In the genomic region with DNA sequence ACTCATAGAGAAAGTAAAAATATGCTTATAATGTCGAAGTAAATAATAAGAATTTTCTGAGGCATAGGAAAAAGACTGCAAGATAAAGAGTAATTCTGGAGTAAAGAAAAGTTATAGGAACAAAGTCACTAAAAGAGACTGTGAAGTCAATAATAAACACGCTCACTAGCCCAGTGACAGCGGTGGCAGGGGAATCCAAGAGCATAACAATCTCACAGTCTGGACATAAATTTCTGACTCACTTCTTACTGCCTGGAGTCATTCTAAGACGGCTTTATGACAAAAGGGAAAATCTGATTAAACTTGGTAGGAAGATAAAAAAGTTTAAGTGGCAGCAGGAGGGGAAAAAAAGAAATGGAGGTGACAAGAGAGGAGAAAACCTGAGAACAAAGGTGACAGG, we compare ENCODE assay signal across 20 cellular contexts.
"Had no signal": no experiment of that assay in that cellular context is flagged by ENCODE, and none has a peak within 500 bp of the region (broad histone marks: within the 10 kb centered on the region; RNA-seq: fewer than 3 reads in every experiment).

No MANE protein-coding gene starts in this region.

- H3K27me3 Mint-ChIP-seq: naive thymus-derived CD8-positive, alpha-beta T cell; type B pancreatic cell had no signal

- H3K9me3 ChIP-seq: adrenal gland, lower lobe of right lung, sigmoid colon, testis had no signal

- DNase-seq: activated CD4-positive, alpha-beta T cell treated with anti-CD3 and anti-CD28 coated beads for 4 hours; activated gamma-delta T cell; activated T-cell treated with anti-CD3 and anti-CD28 coated beads for 4 hours; adrenal gland; cerebellar nuclear complex; cortex of kidney; erythroblast; foreskin melanocyte; glutamatergic neuron; hippocampal formation; lower lobe of right lung; naive thymus-derived CD8-positive, alpha-beta T cell; posterior cingulate gyrus; sigmoid colon; T-helper 17 cell; testis had no signal

- ATAC-seq: lower lobe of right lung; naive thymus-derived CD8-positive, alpha-beta T cell; T-helper 17 cell had no signal

- FAIRE-seq: bronchial epithelial cell, endometrium, keratinocyte had no signal

- H3K4me3 Mint-ChIP-seq: T-helper 17 cell, type B pancreatic cell had no signal

- H3K27me3 ChIP-seq: adrenal gland, sigmoid colon, testis had no signal

- H3K36me3 Mint-ChIP-seq: naive thymus-derived CD8-positive, alpha-beta T cell; type B pancreatic cell had no signal

- H3K36me3 ChIP-seq: adrenal gland, lower lobe of right lung, sigmoid colon had no signal

- H3K27ac Mint-ChIP-seq: T-helper 17 cell, type B pancreatic cell had no signal

- H3K4me1 ChIP-seq: adrenal gland, lower lobe of right lung, testis had no signal

- H3K9me3 Mint-ChIP-seq: naive thymus-derived CD8-positive, alpha-beta T cell had no signal

- H3K27ac ChIP-seq: adrenal gland, lower lobe of right lung, sigmoid colon, testis had no signal

- H3K4me3 ChIP-seq: adrenal gland, lower lobe of right lung, sigmoid colon, testis had no signal
